ENCODE assay signal across 10 cellular contexts in genomic region chr3:111712294-111713180, GRCh38. TPM values are rescaled to one million over a fixed set of nuclear protein-coding genes. Genes with fewer than 3 reads are reported as not detected.
DNase-seq lines count a peak whose midpoint lies in the region; ATAC-seq and TF ChIP-seq lines count a peak whose summit lies in the region.
"Had no signal": no experiment of that assay in that cellular context is flagged by ENCODE, and none has a peak within 500 bp of the region (broad histone marks: within the 10 kb centered on the region; RNA-seq: fewer than 3 reads in every experiment).

No MANE protein-coding gene starts in this region.

- H3K4me3 Mint-ChIP-seq in activated T-helper 17 cell treated with anti-CD3 and anti-CD28 coated beads, Interleukin-2, amount 50 U/mL, for 72 hours: peak overlapping the region; percentile 44
- no peak overlapping the region for H3K4me3 Mint-ChIP-seq in naive thymus-derived CD8-positive, alpha-beta T cell
- no peak overlapping the region for H3K4me3 Mint-ChIP-seq in type B pancreatic cell

- POLR2A ChIA-PET in naive thymus-derived CD8-positive, alpha-beta T cell (lab: Charles Lee): interaction anchor here (0.5 kb wide), 1 partner anchor 440 kb away, joined by 3 read pairs; no protein-coding TSS in a partner anchor

- no peaks in the 10 kb centered on the region for H3K9me3 Mint-ChIP-seq in activated T-helper 17 cell treated with anti-CD3 and anti-CD28 coated beads, Interleukin-2, amount 50 U/mL, for 72 hours
- H3K9me3 Mint-ChIP-seq in naive thymus-derived CD8-positive, alpha-beta T cell: no peaks in the 10 kb centered on the region
- no peaks in the 10 kb centered on the region for H3K9me3 Mint-ChIP-seq in type B pancreatic cell

- H3K36me3 Mint-ChIP-seq in activated T-helper 17 cell treated with anti-CD3 and anti-CD28 coated beads, Interleukin-2, amount 50 U/mL, for 72 hours (ENCODE audit: low read depth): peaks cover 66% of the 10 kb centered on the region
- peaks cover 2 to 72% (median 7%) of the 10 kb centered on the region in 3 donors for H3K36me3 Mint-ChIP-seq in naive thymus-derived CD8-positive, alpha-beta T cell
- H3K36me3 Mint-ChIP-seq in type B pancreatic cell: peaks cover 4% of the 10 kb centered on the region

- ATAC-seq in activated T-helper 17 cell treated with anti-CD3 and anti-CD28 coated beads, Interleukin-2, amount 50 U/mL, for 72 hours (replicated peaks): peak; percentile 91
- peak; percentile 47 to 53 for ATAC-seq in naive thymus-derived CD8-positive, alpha-beta T cell
- no peak for ATAC-seq in GM21367 (IDR thresholded peaks at IDR 0.05; ENCODE audit: unreplicated experiment)
- ATAC-seq: Panc1 had no signal

- TF ChIP-seq CTCF in type B pancreatic cell (conservative IDR thresholded peaks at IDR 0.05): no peak

- peak overlapping the region; percentile 83 for H3K27ac Mint-ChIP-seq in activated T-helper 17 cell treated with anti-CD3 and anti-CD28 coated beads, Interleukin-2, amount 50 U/mL, for 72 hours
- peak overlapping the region in 8 of 10 donors; percentile 20 to 90 (median 57) for H3K27ac Mint-ChIP-seq in naive thymus-derived CD8-positive, alpha-beta T cell
- no peak overlapping the region for H3K27ac Mint-ChIP-seq in type B pancreatic cell

- no peaks in the 10 kb centered on the region for H3K27me3 Mint-ChIP-seq in activated T-helper 17 cell treated with anti-CD3 and anti-CD28 coated beads, Interleukin-2, amount 50 U/mL, for 72 hours
- H3K27me3 Mint-ChIP-seq in naive thymus-derived CD8-positive, alpha-beta T cell: no peaks in the 10 kb centered on the region
- H3K27me3 Mint-ChIP-seq in type B pancreatic cell: no peaks in the 10 kb centered on the region

- DNase-seq in GM03348 (ENCODE audit: low spot score) (peak; percentile 57), LHCN-M2 (ENCODE audit: low read depth) (peak; percentile 94), putamen (ENCODE audit: low spot score) (no peak), amygdala (lab: John Stamatoyannopoulos, UW) (no peak), type B pancreatic cell (ENCODE audit: extremely low spot score, unreplicated experiment) (no peak)
- no peak for DNase-seq in naive thymus-derived CD8-positive, alpha-beta T cell
- DNase-seq: right lobe of liver had no signal

- H3K4me1 Mint-ChIP-seq in activated T-helper 17 cell treated with anti-CD3 and anti-CD28 coated beads, Interleukin-2, amount 50 U/mL, for 72 hours: peaks cover 12% of the 10 kb centered on the region
- peaks cover 5 to 11% (median 10%) of the 10 kb centered on the region in 4 donors for H3K4me1 Mint-ChIP-seq in naive thymus-derived CD8-positive, alpha-beta T cell
- H3K4me1 Mint-ChIP-seq in type B pancreatic cell (ENCODE audit: unreplicated experiment): peaks cover 7% of the 10 kb centered on the region

RNA-seq across cellular contexts. Expression of gene PLCXD2, which starts 38.1 kb away (rescaled TPM):
- 0.38 and 0.69 TPM in 2 replicates for total RNA-seq in LHCN-M2 (2014; rRNA removed)
- 0.11 TPM for polyA plus RNA-seq in LHCN-M2 (2012)
- 10 to 100 TPM in 1 of 2 donors, 1 to 10 TPM in 1; 9.5 to 16.3 TPM for total RNA-seq in activated T-helper 17 cell treated with anti-CD3 and anti-CD28 coated beads, Interleukin-2, amount 50 U/mL, for 72 hours
- total RNA-seq in naive thymus-derived CD8-positive, alpha-beta T cell: 10 to 100 TPM; 11.6 to 12.3 TPM
- polyA plus RNA-seq in naive thymus-derived CD8-positive, alpha-beta T cell: 1 to 10 TPM; 2.3 to 2.5 (median 2.4) TPM
- 7.2 and 14.5 TPM in 2 replicates for total RNA-seq in type B pancreatic cell (ENCODE audit: low replicate concordance)

Comparison
In these comparisons a context has a peak if more than half of its experiments do, and no peak if none do; other contexts are left out.
1. DNase-seq: peak in GM03348 (single experiment) and LHCN-M2 (single experiment); none in naive thymus-derived CD8-positive, alpha-beta T cell (0 of 10), putamen (single experiment), amygdala (0 of 56) and type B pancreatic cell (single experiment).